In the genomic region with DNA sequence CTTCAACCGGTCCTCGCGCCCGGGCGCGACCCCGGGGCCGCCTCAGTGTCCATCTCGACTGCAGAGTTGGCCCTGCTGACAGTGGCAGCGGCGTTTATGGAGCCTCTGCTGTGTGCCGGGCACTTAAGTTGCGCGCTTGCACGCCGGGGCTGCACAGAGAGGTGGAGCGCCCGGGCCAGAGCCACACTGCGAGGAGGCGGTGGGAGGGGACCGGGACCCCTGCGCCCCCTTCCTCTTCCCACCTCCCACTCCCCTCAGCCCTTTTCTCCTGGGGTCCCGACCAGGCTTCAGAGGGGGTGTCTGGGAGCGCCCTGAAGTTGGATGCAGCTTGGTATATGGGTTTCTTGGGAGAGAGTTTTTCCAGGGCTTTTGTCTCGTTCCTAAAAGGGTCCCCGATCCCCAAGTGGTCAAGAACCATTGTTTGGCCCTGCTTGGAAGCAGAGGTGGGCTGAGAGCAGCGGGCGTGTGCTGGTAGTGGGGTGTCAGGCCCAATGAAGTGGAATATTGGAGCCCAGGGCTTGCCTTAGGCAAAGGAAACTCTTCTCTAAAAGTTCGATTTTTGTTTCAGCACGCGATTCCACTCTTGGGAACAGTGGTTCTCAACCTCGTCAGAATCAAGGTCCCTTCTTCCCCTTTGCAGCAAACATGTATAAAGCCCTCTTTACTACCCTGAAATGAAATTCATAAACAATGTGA, we compare ENCODE assay signal across 8 cellular contexts. TPM values are rescaled to one million over a fixed set of nuclear protein-coding genes. Genes with fewer than 3 reads are reported as not detected.
A peak's percentile ranks its signal among the peaks of the same experiment; 100 is the strongest.
DNase-seq lines count a peak whose midpoint lies in the region; ATAC-seq, FAIRE-seq and TF ChIP-seq lines count a peak whose summit lies in the region.

No MANE protein-coding gene starts in this region.

- peaks cover 4% of the 10 kb centered on the region for H3K27me3 Mint-ChIP-seq in activated T-helper 17 cell treated with anti-CD3 and anti-CD28 coated beads, Interleukin-2, amount 50 U/mL, for 72 hours

- H3K27ac ChIP-seq in heart left ventricle (peak overlapping the region; percentile 58 to 90 (median 81)), iPS DF 6.9 (ENCODE audit: low read length) (no peak overlapping the region), small intestine (ENCODE audit: low read depth in 1 of 2, low read length in 1 of 2) (peak overlapping the region; percentile 78 to 86)

- H3K4me1 Mint-ChIP-seq in activated T-helper 17 cell treated with anti-CD3 and anti-CD28 coated beads, Interleukin-2, amount 50 U/mL, for 72 hours = peaks cover 7% of the 10 kb centered on the region

- ATAC-seq in heart left ventricle (peak in 2 of 4 donors; percentile 26 to 69), HG03108 (IDR thresholded peaks at IDR 0.05; ENCODE audit: unreplicated experiment) (peak; percentile 16)
- ATAC-seq in activated T-helper 17 cell treated with anti-CD3 and anti-CD28 coated beads, Interleukin-2, amount 50 U/mL, for 72 hours (replicated peaks) = no peak

- H3K9me3 Mint-ChIP-seq in activated T-helper 17 cell treated with anti-CD3 and anti-CD28 coated beads, Interleukin-2, amount 50 U/mL, for 72 hours = no peaks in the 10 kb centered on the region

- TF ChIP-seq CTCF in heart left ventricle (IDR thresholded peaks at IDR 0.05) = no peak

- H3K4me3 ChIP-seq in heart left ventricle = peak overlapping the region; percentile 76 to 99 (median 89)
- H3K4me3 ChIP-seq in iPS DF 6.9 (ENCODE audit: low read length) = peak overlapping the region; percentile 51
- H3K4me3 ChIP-seq in small intestine (ENCODE audit: low read depth in 1 of 2, low read length in 2 of 2) = peak overlapping the region; percentile 91 to 94

- intact Hi-C loops in heart left ventricle (cut with DNase I) (loop anchor here (5.0 to 10.0 kb wide), 10 partner anchors 54 to 149 kb away; partner anchors contain the start of gene ERCC4 (in 5 of the 10)), cardiac septum (cut with DNase I) (loop anchor here (5.0 kb wide), 1 partner anchor 116 kb away; no protein-coding TSS in a partner anchor)

- peak overlapping the region; percentile 82 for H3K27ac Mint-ChIP-seq in activated T-helper 17 cell treated with anti-CD3 and anti-CD28 coated beads, Interleukin-2, amount 50 U/mL, for 72 hours

- H3K36me3 ChIP-seq in heart left ventricle = peaks cover 0 to 12% (median 0%) of the 10 kb centered on the region in 9 donors
- H3K36me3 ChIP-seq in iPS DF 6.9 (ENCODE audit: control insufficient read depth, insufficient read depth, low read length) = no peaks in the 10 kb centered on the region
- H3K36me3 ChIP-seq in small intestine (ENCODE audit: control insufficient read depth in 2 of 2, insufficient read depth in 2 of 2, low read length in 2 of 2) = peaks cover 0 to 4% of the 10 kb centered on the region in 2 donors

- no peak for FAIRE-seq in small intestine (lab: Jason Lieb, UNC)

- H3K27me3 ChIP-seq in heart left ventricle = no peaks in the 10 kb centered on the region
- H3K27me3 ChIP-seq in iPS DF 6.9 (ENCODE audit: control insufficient read depth, insufficient read depth, low read length) = no peaks in the 10 kb centered on the region
- H3K27me3 ChIP-seq in small intestine (ENCODE audit: control insufficient read depth in 2 of 2, insufficient read depth in 2 of 2, low read length in 2 of 2) = no peaks in the 10 kb centered on the region

- WGBS in heart left ventricle, 4 donors = 2 to 5% (median 4%) methylated on average over 20 to 32 of the region's 32 CpGs
- no CpG with 5 or more reads among the region's 32 CpGs for WGBS in iPS DF 6.9 (ENCODE audit: insufficient coverage, insufficient read length)
- 1 to 3% (median 2%) methylated on average over 25 to 32 of the region's 32 CpGs for WGBS in small intestine, 3 donors

- H3K4me3 Mint-ChIP-seq in activated T-helper 17 cell treated with anti-CD3 and anti-CD28 coated beads, Interleukin-2, amount 50 U/mL, for 72 hours = peak overlapping the region; percentile 83

- H3K4me1 ChIP-seq in heart left ventricle (peaks cover 0 to 23% (median 11%) of the 10 kb centered on the region in 12 donors), iPS DF 6.9 (ENCODE audit: control insufficient read depth, insufficient read depth, low read length) (peaks cover 4% of the 10 kb centered on the region; the same call in 1 of the 2 replicates), small intestine (ENCODE audit: control insufficient read depth in 2 of 2, insufficient read depth in 1 of 2, low read depth in 1 of 2, low read length in 1 of 2) (peaks cover 0 to 5% of the 10 kb centered on the region in 2 donors)

- no peaks in the 10 kb centered on the region for H3K9me3 ChIP-seq in heart left ventricle
- H3K9me3 ChIP-seq in iPS DF 6.9 (ENCODE audit: control insufficient read depth, insufficient read depth, low read length) = no peaks in the 10 kb centered on the region
- H3K9me3 ChIP-seq in small intestine (ENCODE audit: control insufficient read depth, low read depth) = no peaks in the 10 kb centered on the region

- DNase-seq in heart left ventricle (peak in 3 of 5 donors; percentile 38 to 78 (median 69)), cardiac septum (ENCODE audit: low spot score) (no peak), iPS DF 6.9 (ENCODE audit: low read depth, low spot score) (no peak), small intestine (no peak), SKM-1 treated with dmso at 0.1 percent for 144 hours (lab: John Stamatoyannopoulos, UW; ENCODE audit: unreplicated experiment) (no peak), SW 1271 (lab: John Stamatoyannopoulos, UW) (no peak)

- TF ChIP-seq POLR2A in heart left ventricle (IDR thresholded peaks at IDR 0.05) = no peak

- H3K36me3 Mint-ChIP-seq in activated T-helper 17 cell treated with anti-CD3 and anti-CD28 coated beads, Interleukin-2, amount 50 U/mL, for 72 hours (ENCODE audit: low read depth) = no peaks in the 10 kb centered on the region

RNA-seq across cellular contexts. Expression of gene MRTFB, which starts 0.6 kb away (rescaled TPM):
- 10 to 100 TPM; 16.3 to 38.3 (median 32.4) TPM for total RNA-seq in heart left ventricle
- polyA plus RNA-seq in heart left ventricle = 1 to 10 TPM; 8.0 to 8.3 TPM
- 25.7 TPM for total RNA-seq in cardiac septum
- 10 to 100 TPM; 18.2 to 18.8 TPM for total RNA-seq in activated T-helper 17 cell treated with anti-CD3 and anti-CD28 coated beads, Interleukin-2, amount 50 U/mL, for 72 hours
- 10 to 100 TPM in 1 of 3 donors, 1 to 10 TPM in 2; 3.1 to 13.4 (median 5.4) TPM for polyA plus RNA-seq in small intestine

Comparison
In these comparisons a context has a peak if more than half of its experiments do, and no peak if none do; other contexts are left out.
1. DNase-seq: peak in heart left ventricle (3 of 5); none in cardiac septum (single experiment), iPS DF 6.9 (single experiment), small intestine (single experiment), SKM-1 treated with dmso at 0.1 percent for 144 hours (single experiment) and SW 1271 (0 of 2).
2. Peak in every context shown above with its lines, with median percentiles within 50 percentile points of each other: H3K4me3 ChIP-seq.